9 cellular contexts compared by ENCODE assay signal in genomic region chr2:12486205-12487118, GRCh38.
DNase-seq lines count a peak whose midpoint lies in the region; ATAC-seq and TF ChIP-seq lines count a peak whose summit lies in the region.
"Had no signal": no experiment of that assay in that cellular context is flagged by ENCODE, and none has a peak within 500 bp of the region (broad histone marks: within the 10 kb centered on the region; RNA-seq: fewer than 3 reads in every experiment).

No MANE protein-coding gene starts in this region.

- no peak overlapping the region for H2BK5ac ChIP-seq in mesenchymal stem cell (ENCODE audit: low read depth, low read length, poor library complexity, severe bottlenecking)

- peak overlapping the region in 1 of 2 experiments; percentile 24 for H3K4ac ChIP-seq in mesenchymal stem cell (ENCODE audit: low read depth in 1 of 2, low read length in 2 of 2)

- peak overlapping the region in 1 of 2 experiments; percentile 7 for H2BK12ac ChIP-seq in mesenchymal stem cell (ENCODE audit: low read length in 2 of 2)

- H3K4me1 ChIP-seq in mesenchymal stem cell (ENCODE audit: control insufficient read depth, insufficient read depth, low read depth, low read length) = peaks cover 4% of the 10 kb centered on the region

- H4K8ac ChIP-seq in mesenchymal stem cell (ENCODE audit: low read length) = no peak overlapping the region

- H3K4me3 ChIP-seq in mesenchymal stem cell (ENCODE audit: insufficient read depth in 1 of 2, low read depth in 1 of 2, low read length in 2 of 2) = no peak overlapping the region
- H3K4me3 ChIP-seq: spleen had no signal

- peaks cover 0 to 4% of the 10 kb centered on the region in 2 experiments for H3K27me3 ChIP-seq in mesenchymal stem cell (ENCODE audit: control insufficient read depth in 1 of 2, insufficient read depth in 1 of 2, low read length in 2 of 2)
- H3K27me3 ChIP-seq: spleen had no signal

- no peaks in the 10 kb centered on the region for H3K27me3 Mint-ChIP-seq in activated CD8-positive, alpha-beta T cell treated with anti-CD3 and anti-CD28 coated beads for 36 hours
- H3K27me3 Mint-ChIP-seq in activated CD4-positive, alpha-beta memory T cell treated with anti-CD3 and anti-CD28 coated beads, Interleukin-2, amount 10 ng/mL, durations not matched to agents 7 days and 5 days = no peaks in the 10 kb centered on the region

- no peaks in the 10 kb centered on the region for H3K79me1 ChIP-seq in mesenchymal stem cell (replicated peaks; ENCODE audit: low read length, poor library complexity, severe bottlenecking)

- H3K9me3 ChIP-seq in mesenchymal stem cell (ENCODE audit: control insufficient read depth, low read length) = no peaks in the 10 kb centered on the region
- H3K9me3 ChIP-seq: spleen had no signal

- H3K9me3 Mint-ChIP-seq in activated CD8-positive, alpha-beta T cell treated with anti-CD3 and anti-CD28 coated beads for 36 hours = peaks cover 1% of the 10 kb centered on the region
- peaks cover 4% of the 10 kb centered on the region for H3K9me3 Mint-ChIP-seq in activated CD4-positive, alpha-beta memory T cell treated with anti-CD3 and anti-CD28 coated beads, Interleukin-2, amount 10 ng/mL, durations not matched to agents 7 days and 5 days

- WGBS in mesenchymal stem cell = 79% methylated on average over 9 of the region's 9 CpGs

- H3K4me3 Mint-ChIP-seq in activated CD8-positive, alpha-beta T cell treated with anti-CD3 and anti-CD28 coated beads for 36 hours = no peak overlapping the region
- no peak overlapping the region for H3K4me3 Mint-ChIP-seq in activated CD4-positive, alpha-beta memory T cell treated with anti-CD3 and anti-CD28 coated beads, Interleukin-2, amount 10 ng/mL, durations not matched to agents 7 days and 5 days

- H3K9ac ChIP-seq in mesenchymal stem cell (ENCODE audit: low read length) = no peak overlapping the region

- no peak overlapping the region for H3K27ac ChIP-seq in mesenchymal stem cell (ENCODE audit: low read length, poor library complexity, severe bottlenecking)

- H2AK5ac ChIP-seq in mesenchymal stem cell (ENCODE audit: low read length, severe bottlenecking) = no peak overlapping the region

- H4K91ac ChIP-seq in mesenchymal stem cell (ENCODE audit: low read length) = no peak overlapping the region

- no peak overlapping the region for H3K23ac ChIP-seq in mesenchymal stem cell (ENCODE audit: low read length in 2 of 2)

- peak overlapping the region; percentile 53 for H3K27ac Mint-ChIP-seq in activated CD8-positive, alpha-beta T cell treated with anti-CD3 and anti-CD28 coated beads for 36 hours
- no peak overlapping the region for H3K27ac Mint-ChIP-seq in activated CD4-positive, alpha-beta memory T cell treated with anti-CD3 and anti-CD28 coated beads, Interleukin-2, amount 10 ng/mL, durations not matched to agents 7 days and 5 days

- no peak overlapping the region for H2BK120ac ChIP-seq in mesenchymal stem cell (ENCODE audit: low read depth, low read length)

- CTCF ChIA-PET in activated CD8-positive, alpha-beta T cell treated with anti-CD3 and anti-CD28 coated beads for 36 hours (lab: Charles Lee) = no interaction called here
- CTCF ChIA-PET in activated CD4-positive, alpha-beta memory T cell treated with anti-CD3 and anti-CD28 coated beads, Interleukin-2, amount 10 ng/mL, durations not matched to agents 7 days and 5 days (lab: Charles Lee) = interaction anchor here (1.9 to 2.6 kb wide), 2 partner anchors 11 to 14 kb away, joined by 6 to 25 read pairs; no protein-coding TSS in a partner anchor

- H3K4me1 Mint-ChIP-seq in activated CD8-positive, alpha-beta T cell treated with anti-CD3 and anti-CD28 coated beads for 36 hours (ENCODE audit: low read depth) = peaks cover 50% of the 10 kb centered on the region
- H3K4me1 Mint-ChIP-seq in activated CD4-positive, alpha-beta memory T cell treated with anti-CD3 and anti-CD28 coated beads, Interleukin-2, amount 10 ng/mL, durations not matched to agents 7 days and 5 days = peaks cover 62% of the 10 kb centered on the region

- no peaks in the 10 kb centered on the region for H3K36me3 ChIP-seq in mesenchymal stem cell (ENCODE audit: control insufficient read depth in 1 of 2, insufficient read depth in 2 of 2, low read depth in 1 of 2, low read length in 2 of 2)
- H3K36me3 ChIP-seq: spleen had no signal

- POLR2A ChIA-PET in activated CD8-positive, alpha-beta T cell treated with anti-CD3 and anti-CD28 coated beads for 36 hours (lab: Charles Lee) = no interaction called here
- POLR2A ChIA-PET in activated CD4-positive, alpha-beta memory T cell treated with anti-CD3 and anti-CD28 coated beads, Interleukin-2, amount 10 ng/mL, durations not matched to agents 7 days and 5 days (lab: Charles Lee) = interaction anchor here (1.2 to 6.1 kb wide), 2 partner anchors 16 to 230 kb away, joined by 4 to 94 read pairs; no protein-coding TSS in a partner anchor

- H3K18ac ChIP-seq in mesenchymal stem cell (ENCODE audit: low read depth in 1 of 2, low read length in 2 of 2) = no peak overlapping the region

- H3K14ac ChIP-seq in mesenchymal stem cell (ENCODE audit: low read length in 2 of 2) = no peak overlapping the region

- intact Hi-C loops in activated CD8-positive, alpha-beta T cell treated with anti-CD3 and anti-CD28 coated beads for 36 hours (cut with micrococcal nuclease) = no loop called here

- ATAC-seq in GM18870 (IDR thresholded peaks at IDR 0.05; ENCODE audit: unreplicated experiment) (peak; percentile 78), HG02798 (IDR thresholded peaks at IDR 0.05; ENCODE audit: poor library complexity, unreplicated experiment) (peak; percentile 67)
- ATAC-seq in activated CD8-positive, alpha-beta T cell treated with anti-CD3 and anti-CD28 coated beads for 36 hours = no peak

- TF ChIP-seq CTCF in activated CD8-positive, alpha-beta T cell treated with anti-CD3 and anti-CD28 coated beads for 36 hours (IDR thresholded peaks at IDR 0.05) = no peak

- H2BK15ac ChIP-seq in mesenchymal stem cell (ENCODE audit: low read depth, poor library complexity, severe bottlenecking) = no peak overlapping the region

- no peaks in the 10 kb centered on the region for H3K36me3 Mint-ChIP-seq in activated CD8-positive, alpha-beta T cell treated with anti-CD3 and anti-CD28 coated beads for 36 hours (ENCODE audit: low read depth)
- H3K36me3 Mint-ChIP-seq in activated CD4-positive, alpha-beta memory T cell treated with anti-CD3 and anti-CD28 coated beads, Interleukin-2, amount 10 ng/mL, durations not matched to agents 7 days and 5 days (ENCODE audit: low read depth) = peaks cover 31% of the 10 kb centered on the region

- H2AFZ ChIP-seq in mesenchymal stem cell (ENCODE audit: low read depth, low read length) = no peak overlapping the region

- no peak overlapping the region for H3K4me2 ChIP-seq in mesenchymal stem cell (ENCODE audit: low read length, poor library complexity, severe bottlenecking)

- DNase-seq in activated CD8-positive, alpha-beta T cell treated with anti-CD3 and anti-CD28 coated beads for 36 hours = no peak
- DNase-seq in mesenchymal stem cell (peak; percentile 53), nucleus accumbens (lab: John Stamatoyannopoulos, UW) (no peak), NAMALWA (ENCODE audit: low spot score) (no peak)
- no peak for DNase-seq in activated effector memory CD4-positive, alpha-beta T cell treated with Interleukin-2 at 50 U/mL for 16 hours
- DNase-seq in activated CD4-positive, alpha-beta memory T cell treated with anti-CD3 and anti-CD28 coated beads, Interleukin-2, amount 10 ng/mL, durations not matched to agents 7 days and 5 days = no peak
- DNase-seq: spleen had no signal
